21 cellular contexts compared by ENCODE assay signal in genomic region chr7:41241641-41242040, GRCh38.
A peak's percentile ranks its signal among the peaks of the same experiment; 100 is the strongest.
DNase-seq lines count a peak whose midpoint lies in the region; ATAC-seq and TF ChIP-seq lines count a peak whose summit lies in the region.
"Had no signal": no experiment of that assay in that cellular context is flagged by ENCODE, and none has a peak within 500 bp of the region (broad histone marks: within the 10 kb centered on the region; RNA-seq: fewer than 3 reads in every experiment).

No MANE protein-coding gene starts in this region.

- no peaks in the 10 kb centered on the region for H3K9me3 ChIP-seq in Caco-2
- H3K9me3 ChIP-seq in HCT116 (ENCODE audit: control insufficient read depth in 1 of 2, insufficient read depth in 1 of 2, low read depth in 1 of 2, low read length in 2 of 2) = no peaks in the 10 kb centered on the region
- H3K9me3 ChIP-seq in Panc1 (ENCODE audit: control insufficient read depth, insufficient read depth, low read depth, low read length) = no peaks in the 10 kb centered on the region
- no peaks in the 10 kb centered on the region for H3K9me3 ChIP-seq in endodermal cell (ENCODE audit: control insufficient read depth, low read length)
- H3K9me3 ChIP-seq: BLaER1, SJSA1 had no signal

- in situ Hi-C loops in Panc1 (cut with HindIII; ENCODE audit: low pct_unique_long_range_greater_than_20kb, low sequenced_read_pairs) = no loop called here

- H3K27me3 Mint-ChIP-seq in Caco-2 (ENCODE audit: insufficient read depth, unreplicated experiment) (no peaks in the 10 kb centered on the region), endodermal cell (ENCODE audit: insufficient read depth) (peaks cover 15% of the 10 kb centered on the region), osteocyte (ENCODE audit: unreplicated experiment) (no peaks in the 10 kb centered on the region)
- H3K27me3 Mint-ChIP-seq: CD4-positive, alpha-beta memory T cell; T-helper 17 cell had no signal

- peak; percentile 59 for DNase-seq in Caco-2
- DNase-seq in HCT116 (ENCODE audit: low read depth, low spot score) = no peak
- DNase-seq in Panc1 (ENCODE audit: low read depth, low spot score) = no peak
- peak; percentile 59 for DNase-seq in endodermal cell
- no peak for DNase-seq in osteocyte (ENCODE audit: extremely low spot score, unreplicated experiment)
- DNase-seq in GOT3 (lab: John Stamatoyannopoulos, UW) = no peak
- DNase-seq in NCI-H2227 treated with DMSO at 0.1 percent for 48 hours (lab: John Stamatoyannopoulos, UW) = no peak
- DNase-seq: Calu3; CD4-positive, alpha-beta memory T cell; DND-41; GM23248; MM.1S; NCI-H1092 treated with DMSO at 0.1 percent for 48 hours; NCI-H146; NCI-H2081; NCI-H2171 treated with DMSO at 0.1 percent for 48 hours; NCI-H446 treated with DMSO at 0.1 percent for 48 hours; PC-9; T-helper 17 cell had no signal

- intact Hi-C loops in Caco-2 (cut with micrococcal nuclease; ENCODE audit: unreplicated experiment) = loop anchor here (1.0 to 5.0 kb wide), 5 partner anchors 15 to 463 kb away; no protein-coding TSS in a partner anchor
- intact Hi-C loops in HCT116 (cut with micrococcal nuclease) = no loop called here
- intact Hi-C loops in Panc1 (cut with micrococcal nuclease; ENCODE audit: unreplicated experiment) = no loop called here

- H3K27ac ChIP-seq in HCT116 (ENCODE audit: low read depth, low read length) (no peak overlapping the region), Panc1 (ENCODE audit: low read length) (no peak overlapping the region), endodermal cell (ENCODE audit: low read depth, low read length) (no peak overlapping the region)
- H3K27ac ChIP-seq: BLaER1, GM23248, PC-9, SJSA1 had no signal

- peaks cover 30% of the 10 kb centered on the region for H3K4me1 ChIP-seq in Caco-2
- H3K4me1 ChIP-seq in HCT116 (ENCODE audit: control insufficient read depth in 1 of 2, insufficient read depth in 2 of 2, low read length in 2 of 2) = no peaks in the 10 kb centered on the region; a peak in 1 of 4 replicates
- H3K4me1 ChIP-seq in Panc1 (ENCODE audit: control insufficient read depth, insufficient read depth, low read length) = 0 out of 2 replicates have a peak, but pooled peaks cover 2% of the 10 kb centered on the region
- H3K4me1 ChIP-seq in endodermal cell (ENCODE audit: control insufficient read depth, insufficient read depth, low read length) = no peaks in the 10 kb centered on the region
- H3K4me1 ChIP-seq: BLaER1 had no signal

- no peak overlapping the region for H3K9ac ChIP-seq in HCT116 (ENCODE audit: low read length)
- no peak overlapping the region for H3K9ac ChIP-seq in endodermal cell (ENCODE audit: extremely low read depth, low read length, poor library complexity, severe bottlenecking)
- H3K9ac ChIP-seq: BLaER1, GM23248 had no signal

- H3K4me2 ChIP-seq in HCT116 (ENCODE audit: low read length) = no peak overlapping the region
- H3K4me2 ChIP-seq: BLaER1, PC-9 had no signal

- peaks cover 24% of the 10 kb centered on the region for H3K9me3 Mint-ChIP-seq in Caco-2 (ENCODE audit: unreplicated experiment)
- H3K9me3 Mint-ChIP-seq in endodermal cell = no peaks in the 10 kb centered on the region
- H3K9me3 Mint-ChIP-seq in osteocyte (ENCODE audit: unreplicated experiment) = no peaks in the 10 kb centered on the region

- no peak for TF ChIP-seq RAD21 in HCT116 (IDR thresholded peaks at IDR 0.05; ENCODE audit: low read depth)

- H3K36me3 Mint-ChIP-seq in Caco-2 (ENCODE audit: insufficient read depth, unreplicated experiment) (peaks cover 11% of the 10 kb centered on the region), endodermal cell (ENCODE audit: low read depth) (no peaks in the 10 kb centered on the region), osteocyte (ENCODE audit: unreplicated experiment) (no peaks in the 10 kb centered on the region)
- H3K36me3 Mint-ChIP-seq: CD4-positive, alpha-beta memory T cell had no signal

- H3K27ac Mint-ChIP-seq in Caco-2 (ENCODE audit: unreplicated experiment) (peak overlapping the region; percentile 25), endodermal cell (no peak overlapping the region), osteocyte (ENCODE audit: unreplicated experiment) (no peak overlapping the region)
- H3K27ac Mint-ChIP-seq: CD4-positive, alpha-beta memory T cell; T-helper 17 cell had no signal

- H3K9me2 ChIP-seq in HCT116 (ENCODE audit: insufficient read depth) = no peaks in the 10 kb centered on the region

- no peaks in the 10 kb centered on the region for H3K36me3 ChIP-seq in Caco-2 (ENCODE audit: control insufficient read depth, insufficient read depth, low read length)
- H3K36me3 ChIP-seq in HCT116 (ENCODE audit: control insufficient read depth in 1 of 2, insufficient read depth in 2 of 2, low read length in 2 of 2) = no peaks in the 10 kb centered on the region
- H3K36me3 ChIP-seq in Panc1 (ENCODE audit: control insufficient read depth, insufficient read depth, low read length) = no peaks in the 10 kb centered on the region
- H3K36me3 ChIP-seq in endodermal cell (ENCODE audit: control insufficient read depth, insufficient read depth, low read length) = no peaks in the 10 kb centered on the region
- H3K36me3 ChIP-seq: BLaER1, SJSA1 had no signal

- no peak overlapping the region for H2AFZ ChIP-seq in HCT116 (ENCODE audit: low read depth, low read length, poor library complexity, severe bottlenecking)
- H2AFZ ChIP-seq: GM23248, PC-9 had no signal

- POLR2A ChIA-PET in Caco-2 (lab: Charles Lee) = no interaction called here
- POLR2A ChIA-PET in HCT116 (lab: Charles Lee) = no interaction called here
- POLR2A ChIA-PET in Panc1 (lab: Charles Lee) = no interaction called here

- TF ChIP-seq POLR2A in HCT116 (IDR thresholded peaks at IDR 0.05; ENCODE audit: borderline replicate concordance, extremely low read depth, insufficient read depth, insufficient read length) = no peak

- ATAC-seq in HCT116 = peak; percentile 54; the same call in 1 of the 2 replicates
- ATAC-seq in Panc1 = no peak
- ATAC-seq: T-helper 17 cell had no signal

- RAD21 ChIA-PET in HCT116 (lab: Charles Lee; ENCODE audit: low non-redundant PET in 1 of 2, low total read pairs in 2 of 2, uncharacterized antibody in 2 of 2, unreplicated experiment in 2 of 2) = no interaction called here

- no peaks in the 10 kb centered on the region for H4K20me1 ChIP-seq in HCT116 (ENCODE audit: insufficient read depth)
- H4K20me1 ChIP-seq: BLaER1 had no signal

- peaks cover 34% of the 10 kb centered on the region for H3K4me1 Mint-ChIP-seq in Caco-2 (ENCODE audit: low read depth, unreplicated experiment)
- H3K4me1 Mint-ChIP-seq in endodermal cell = peaks cover 3% of the 10 kb centered on the region
- H3K4me1 Mint-ChIP-seq in osteocyte (ENCODE audit: unreplicated experiment) = peaks cover 13% of the 10 kb centered on the region
- H3K4me1 Mint-ChIP-seq: CD4-positive, alpha-beta memory T cell; T-helper 17 cell had no signal

- TF ChIP-seq CTCF in Caco-2 (IDR thresholded peaks at IDR 0.05; ENCODE audit: insufficient read depth in 1 of 2, low read depth in 1 of 2, low read length in 1 of 2, severe bottlenecking in 1 of 2, unreplicated experiment in 1 of 2) (peak in 1 of 2 experiments; percentile 44), HCT116 (IDR thresholded peaks at IDR 0.05 in 2 of 3, conservative IDR thresholded peaks at IDR 0.05 in 1 of 3; ENCODE audit: borderline replicate concordance in 1 of 3, insufficient read depth in 1 of 3, low read depth in 2 of 3, low read length in 2 of 3) (0 out of 6 replicates have a peak, but pooled peaks of 1 of the 3 experiments have one; percentile 9), Panc1 (IDR thresholded peaks at IDR 0.05) (peak; percentile 21; the same call in 1 of the 2 replicates), endodermal cell (conservative IDR thresholded peaks at IDR 0.05) (peak; percentile 48), osteocyte (IDR thresholded peaks at IDR 0.05) (no peak)

- no peaks in the 10 kb centered on the region for H3K27me3 ChIP-seq in Caco-2 (replicated peaks; ENCODE audit: control insufficient read depth, insufficient read depth, low read length)
- no peaks in the 10 kb centered on the region for H3K27me3 ChIP-seq in HCT116 (ENCODE audit: insufficient read depth, low read length)
- H3K27me3 ChIP-seq in Panc1 (ENCODE audit: control insufficient read depth, insufficient read depth, low read length) = no peaks in the 10 kb centered on the region
- H3K27me3 ChIP-seq in endodermal cell (ENCODE audit: control insufficient read depth, insufficient read depth, low read length, poor library complexity, severe bottlenecking) = peaks cover 11% of the 10 kb centered on the region
- H3K27me3 ChIP-seq: BLaER1, SJSA1 had no signal

- 91% methylated on average over 5 of the region's 6 CpGs; no CpG with 5 or more reads in 1 of the 2 experiments for WGBS in endodermal cell (ENCODE audit: insufficient coverage in 1 of 2, insufficient read length in 1 of 2), 2 experiments

- H3K4me3 Mint-ChIP-seq in Caco-2 (ENCODE audit: unreplicated experiment) = no peak overlapping the region
- no peak overlapping the region for H3K4me3 Mint-ChIP-seq in endodermal cell
- no peak overlapping the region for H3K4me3 Mint-ChIP-seq in osteocyte (ENCODE audit: unreplicated experiment)
- H3K4me3 Mint-ChIP-seq: CD4-positive, alpha-beta memory T cell; T-helper 17 cell had no signal

- CTCF ChIA-PET in Caco-2 (lab: Charles Lee) (no interaction called here), HCT116 (lab: Charles Lee) (no interaction called here), Panc1 (lab: Charles Lee) (no interaction called here)

- no peak overlapping the region for H3K4me3 ChIP-seq in Caco-2 (ENCODE audit: low read depth, low read length)
- H3K4me3 ChIP-seq in HCT116 (replicated peaks in 1 of 2; ENCODE audit: low read depth in 1 of 2, low read length in 2 of 2) = no peak overlapping the region
- H3K4me3 ChIP-seq in Panc1 (ENCODE audit: low read depth in 2 of 2, low read length in 2 of 2) = no peak overlapping the region
- H3K4me3 ChIP-seq in endodermal cell (ENCODE audit: low read length) = no peak overlapping the region
- H3K4me3 ChIP-seq: BLaER1, GM23248, PC-9, SJSA1 had no signal

- H3K79me2 ChIP-seq in HCT116 (ENCODE audit: insufficient read depth, low read length) = no peaks in the 10 kb centered on the region

- BruUV-seq in Caco-2 (replicated peaks; lab: Mats Ljungman, UMichigan) (no TSS peak), HCT116 (replicated peaks; lab: Mats Ljungman, UMichigan) (no TSS peak), Panc1 (replicated peaks; lab: Mats Ljungman, UMichigan) (no TSS peak)

TF ChIP-seq in HCT116, 20 proteins besides CTCF, POLR2A, EP300 and RAD21 (continues in another document):
- TF ChIP-seq TCF7L2 (IDR thresholded peaks at IDR 0.05; ENCODE audit: borderline replicate concordance, extremely low read depth, insufficient read depth, insufficient read length) = no peak

Comparison
In these comparisons a context has a peak if more than half of its experiments do, and no peak if none do; other contexts are left out.
1. DNase-seq: peak in Caco-2 (2 of 2) and endodermal cell (single experiment); none in HCT116 (single experiment), Panc1 (single experiment), osteocyte (single experiment), GOT3 (single experiment) and NCI-H2227 treated with DMSO at 0.1 percent for 48 hours (single experiment).